Comparison of ENCODE assay signal across 9 cellular contexts in the genomic region with DNA sequence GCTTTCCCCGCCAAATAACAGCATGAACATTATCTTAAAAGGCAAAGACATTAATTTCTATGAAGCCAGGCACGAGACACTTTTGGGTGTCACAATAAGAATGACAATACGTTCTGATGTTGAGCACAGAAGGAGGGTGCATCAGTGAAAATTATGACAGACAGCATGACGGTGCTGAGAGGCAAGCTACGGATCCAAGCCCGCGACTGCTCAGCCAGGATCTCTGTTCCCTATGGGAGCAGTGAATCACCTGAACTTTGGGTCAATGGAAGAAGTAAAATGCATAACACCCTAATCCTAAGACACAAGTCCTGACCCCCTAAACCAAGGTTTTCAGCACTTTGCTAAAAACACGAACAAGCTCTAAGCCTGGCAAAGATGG. TPM values are rescaled to one million over a fixed set of nuclear protein-coding genes. Genes with fewer than 3 reads are reported as not detected.
DNase-seq lines count a peak whose midpoint lies in the region; ATAC-seq and TF ChIP-seq lines count a peak whose summit lies in the region.
"Had no signal": no experiment of that assay in that cellular context is flagged by ENCODE, and none has a peak within 500 bp of the region (broad histone marks: within the 10 kb centered on the region; RNA-seq: fewer than 3 reads in every experiment).

No MANE protein-coding gene starts in this region.

- H3K14ac ChIP-seq in IMR-90 (replicated peaks; ENCODE audit: low read depth, low read length), result peak overlapping the region; percentile 99

- peak overlapping the region; percentile 96 to 98 for H4K8ac ChIP-seq in IMR-90 (ENCODE audit: low read depth in 2 of 2, low read length in 2 of 2)

- no peak for TF ChIP-seq POLR2A in IMR-90 (IDR thresholded peaks at IDR 0.05; ENCODE audit: low read depth, low read length)

- peak overlapping the region; percentile 91 for H2AK9ac ChIP-seq in IMR-90 (replicated peaks; ENCODE audit: low read depth, low read length, poor library complexity)

- peaks cover 13% of the 10 kb centered on the region for H3K4me1 ChIP-seq in IMR-90 (ENCODE audit: control insufficient read depth, insufficient read depth, low read length)
- peaks cover 26% of the 10 kb centered on the region for H3K4me1 ChIP-seq in muscle layer of colon (ENCODE audit: insufficient read depth, low read length)

- TF ChIP-seq CTCF in IMR-90 (conservative IDR thresholded peaks at IDR 0.05; ENCODE audit: low read depth, low read length) (no peak), WERI-Rb-1 (IDR thresholded peaks at IDR 0.05; ENCODE audit: low read depth, low read length) (no peak)

- TF ChIP-seq RAD21 in IMR-90 (IDR thresholded peaks at IDR 0.05; ENCODE audit: low read length), result no peak

- intact Hi-C loops in IMR-90 (cut with micrococcal nuclease), result loop anchor here (5.0 kb wide), 1 partner anchor 88 kb away; no protein-coding TSS in a partner anchor

- peaks cover 10% of the 10 kb centered on the region; the same call in 1 of the 2 replicates for H3K36me3 ChIP-seq in IMR-90 (ENCODE audit: control insufficient read depth, insufficient read depth, low read length)
- no peaks in the 10 kb centered on the region for H3K36me3 ChIP-seq in muscle layer of colon (ENCODE audit: insufficient read depth, low read length)
- H3K36me3 ChIP-seq in WERI-Rb-1, result 0 out of 2 replicates have a peak, but pooled peaks cover 5% of the 10 kb centered on the region

- peak overlapping the region; percentile 85 for H2BK20ac ChIP-seq in IMR-90 (ENCODE audit: low read depth, low read length)

- H3K4ac ChIP-seq in IMR-90 (ENCODE audit: low read depth, low read length), result peak overlapping the region; percentile 99

- H3K9me1 ChIP-seq in IMR-90 (ENCODE audit: insufficient read depth, low read length), result peaks cover 13% of the 10 kb centered on the region

- in situ Hi-C loops in ACHN (cut with HindIII; ENCODE audit: low pct_ligation_motif_present, low pct_unique_long_range_greater_than_20kb, low sequenced_read_pairs), result no loop called here
- in situ Hi-C loops in IMR-90 (cut with MboI; ENCODE audit: low sequenced_read_pairs), result no loop called here

- peak overlapping the region; percentile 98 for H3K56ac ChIP-seq in IMR-90 (ENCODE audit: extremely low read depth, insufficient read depth, low read length)

- H3K23ac ChIP-seq in IMR-90 (ENCODE audit: low read depth, low read length), result peak overlapping the region; percentile 98

- peaks cover 11% of the 10 kb centered on the region; the same call in 1 of the 2 replicates for H4K20me1 ChIP-seq in IMR-90 (ENCODE audit: insufficient read depth, low read length)

- DNase-seq in ACHN (peak; percentile 38), IMR-90 (peak; percentile 20), caudate nucleus (lab: John Stamatoyannopoulos, UW) (no peak), SKM-1 treated with dmso at 0.1 percent for 144 hours (lab: John Stamatoyannopoulos, UW; ENCODE audit: unreplicated experiment) (no peak), WERI-Rb-1 (no peak), AML-193 (lab: John Stamatoyannopoulos, UW) (no peak)

- peak overlapping the region; percentile 99 for H4K91ac ChIP-seq in IMR-90 (ENCODE audit: insufficient read depth, low read depth, low read length)

- H2BK5ac ChIP-seq in IMR-90 (ENCODE audit: low read depth, low read length, poor library complexity, severe bottlenecking), result peak overlapping the region; percentile 86

- H3K79me1 ChIP-seq in IMR-90 (ENCODE audit: low read depth in 1 of 2, low read length in 2 of 2), result peaks cover 24 to 64% of the 10 kb centered on the region in 2 experiments

- TSS peak; percentile 42 for BruUV-seq in IMR-90 (replicated peaks; lab: Mats Ljungman, UMichigan)

- peak overlapping the region; percentile 92 for H2AFZ ChIP-seq in IMR-90 (replicated peaks; ENCODE audit: low read length, poor library complexity)

- peak overlapping the region; percentile 93 for H3K18ac ChIP-seq in IMR-90 (ENCODE audit: low read depth, low read length)

- H3K4me3 ChIP-seq in IMR-90 (ENCODE audit: insufficient read depth, low read depth, low read length), result peak overlapping the region; percentile 60
- H3K4me3 ChIP-seq in muscle layer of colon (ENCODE audit: low read depth in 1 of 2, low read length in 2 of 2), result peak overlapping the region in 1 of 2 donors; percentile 87
- H3K4me3 ChIP-seq in WERI-Rb-1 (ENCODE audit: low read depth, low read length), result no peak overlapping the region

- 46% methylated on average over 4 of the region's 8 CpGs; no CpG with 5 or more reads in 1 of the 2 experiments for whole genome bisulfite sequencing in IMR-90 (ENCODE audit: extremely low coverage in 2 of 2, insufficient read length in 1 of 2), 2 experiments

- peak overlapping the region; percentile 90 for H3K4me2 ChIP-seq in IMR-90 (ENCODE audit: low read depth, low read length)

- H3K9ac ChIP-seq in IMR-90 (ENCODE audit: low read depth, low read length) (peak overlapping the region; percentile 99), muscle layer of colon (ENCODE audit: low read length) (peak overlapping the region; percentile 80)

- peak overlapping the region; percentile 99 for H2AK5ac ChIP-seq in IMR-90 (ENCODE audit: low read depth, low read length)

- H3K9me3 ChIP-seq in IMR-90 (ENCODE audit: control insufficient read depth, insufficient read depth, low read length) (no peaks in the 10 kb centered on the region), muscle layer of colon (ENCODE audit: low read length) (no peaks in the 10 kb centered on the region), WERI-Rb-1 (ENCODE audit: severe bottlenecking) (no peaks in the 10 kb centered on the region)

- H2BK15ac ChIP-seq in IMR-90 (ENCODE audit: low read depth, low read length), result peak overlapping the region; percentile 99

- H4K5ac ChIP-seq in IMR-90 (ENCODE audit: low read depth, low read length), result peak overlapping the region; percentile 97

- CTCF ChIA-PET in IMR-90 (lab: Yijun Ruan, JAX), result interaction anchor here (1.0 kb wide), 1 partner anchor 9 kb away, joined by 4 read pairs; no protein-coding TSS in a partner anchor

- POLR2A ChIA-PET in IMR-90 (lab: Charles Lee; ENCODE audit: unreplicated experiment), result interaction anchor here (0.6 to 1.1 kb wide), 2 partner anchors 33 to 65 kb away, joined by 3 read pairs; no protein-coding TSS in a partner anchor

- H3K27me3 ChIP-seq in IMR-90 (ENCODE audit: control insufficient read depth, insufficient read depth, low read length), result no peaks in the 10 kb centered on the region
- no peaks in the 10 kb centered on the region for H3K27me3 ChIP-seq in muscle layer of colon (ENCODE audit: control insufficient read depth in 1 of 2, insufficient read depth in 2 of 2, low read length in 2 of 2)
- no peaks in the 10 kb centered on the region for H3K27me3 ChIP-seq in WERI-Rb-1 (ENCODE audit: insufficient read depth, low read depth, severe bottlenecking)

- no peak for ATAC-seq in IMR-90 (ENCODE audit: low read depth)
- no peak for ATAC-seq in GM18858 (IDR thresholded peaks at IDR 0.05; ENCODE audit: unreplicated experiment)

- H3K27ac ChIP-seq in IMR-90 (ENCODE audit: insufficient read depth, low read length) (peak overlapping the region; percentile 96), caudate nucleus (ENCODE audit: low read depth, low read length) (peak overlapping the region; percentile 42), muscle layer of colon (ENCODE audit: low read depth, low read length) (peak overlapping the region; percentile 48), WERI-Rb-1 (no peak overlapping the region; the same call in 1 of the 2 replicates)

- dilution Hi-C loops in IMR-90 (cut with HindIII; ENCODE audit: low sequenced_read_pairs, unreplicated experiment), result no loop called here

- H2BK120ac ChIP-seq in IMR-90 (ENCODE audit: low read depth, low read length), result peak overlapping the region; percentile 92

TF ChIP-seq in IMR-90, 13 proteins besides CTCF, POLR2A, EP300 and RAD21:
- no peak for TF ChIP-seq MAFK (IDR thresholded peaks at IDR 0.05; ENCODE audit: low read depth, low read length)
- no peak for TF ChIP-seq CEBPB (IDR thresholded peaks at IDR 0.05; ENCODE audit: low read depth, low read length)
- TF ChIP-seq, protein P1, sequence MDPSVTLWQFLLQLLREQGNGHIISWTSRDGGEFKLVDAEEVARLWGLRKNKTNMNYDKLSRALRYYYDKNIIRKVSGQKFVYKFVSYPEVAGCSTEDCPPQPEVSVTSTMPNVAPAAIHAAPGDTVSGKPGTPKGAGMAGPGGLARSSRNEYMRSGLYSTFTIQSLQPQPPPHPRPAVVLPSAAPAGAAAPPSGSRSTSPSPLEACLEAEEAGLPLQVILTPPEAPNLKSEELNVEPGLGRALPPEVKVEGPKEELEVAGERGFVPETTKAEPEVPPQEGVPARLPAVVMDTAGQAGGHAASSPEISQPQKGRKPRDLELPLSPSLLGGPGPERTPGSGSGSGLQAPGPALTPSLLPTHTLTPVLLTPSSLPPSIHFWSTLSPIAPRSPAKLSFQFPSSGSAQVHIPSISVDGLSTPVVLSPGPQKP (IDR thresholded peaks at IDR 0.05; ENCODE audit: borderline replicate concordance, low read depth, low read length), result no peak
- no peak for TF ChIP-seq MXI1 (IDR thresholded peaks at IDR 0.05; ENCODE audit: borderline replicate concordance, low read depth, low read length)
- TF ChIP-seq, protein P2, sequence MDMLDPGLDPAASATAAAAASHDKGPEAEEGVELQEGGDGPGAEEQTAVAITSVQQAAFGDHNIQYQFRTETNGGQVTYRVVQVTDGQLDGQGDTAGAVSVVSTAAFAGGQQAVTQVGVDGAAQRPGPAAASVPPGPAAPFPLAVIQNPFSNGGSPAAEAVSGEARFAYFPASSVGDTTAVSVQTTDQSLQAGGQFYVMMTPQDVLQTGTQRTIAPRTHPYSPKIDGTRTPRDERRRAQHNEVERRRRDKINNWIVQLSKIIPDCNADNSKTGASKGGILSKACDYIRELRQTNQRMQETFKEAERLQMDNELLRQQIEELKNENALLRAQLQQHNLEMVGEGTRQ (IDR thresholded peaks at IDR 0.05; ENCODE audit: low read depth, low read length), result no peak
- TF ChIP-seq CHD1 (IDR thresholded peaks at IDR 0.05; ENCODE audit: low read depth, low read length), result no peak
- no peak for TF ChIP-seq RFX5 (IDR thresholded peaks at IDR 0.05; ENCODE audit: low read depth, low read length)
- no peak for TF ChIP-seq SMC3 (IDR thresholded peaks at IDR 0.05; ENCODE audit: low read depth, low read length)
TF ChIP-seq in IMR-90: peak in this region for 0.

RNA-seq across cellular contexts. Expression of a gene that starts 1.4 kb away (rescaled TPM):
- total RNA-seq in IMR-90 (2012; rRNA removed), result 22.5 and 25.8 TPM in 2 replicates
- 16.6 and 16.9 TPM in 2 replicates for polyA plus RNA-seq in IMR-90 (2012; rRNA removed)
- polyA plus RNA-seq in IMR-90 (2012; cell fraction: cytosol; rRNA removed), result 14.0 and 18.1 TPM in 2 replicates
- 9.9 and 11.9 TPM in 2 replicates for polyA plus RNA-seq in IMR-90 (2012; cell fraction: nucleus; rRNA removed; ENCODE audit: low replicate concordance)

RNA-seq across cellular contexts. Expression of a gene that starts 51.7 kb away (rescaled TPM):
- not detected in 2 replicates for total RNA-seq in IMR-90 (2012; rRNA removed)
- polyA plus RNA-seq in IMR-90 (2012; rRNA removed), result not detected in 2 replicates
- 0.02 TPM in 1 of 2 replicates, not detected in the other for polyA plus RNA-seq in IMR-90 (2012; cell fraction: cytosol; rRNA removed)
- polyA plus RNA-seq in IMR-90 (2012; cell fraction: nucleus; rRNA removed; ENCODE audit: low replicate concordance), result 0.10 TPM in 1 of 2 replicates, not detected in the other
- total RNA-seq: myocyte had no signal

Comparison
In these comparisons a context has a peak if more than half of its experiments do, and no peak if none do; other contexts are left out.
1. DNase-seq: peak in ACHN (single experiment) and IMR-90 (single experiment); none in caudate nucleus (0 of 61), SKM-1 treated with dmso at 0.1 percent for 144 hours (single experiment), WERI-Rb-1 (single experiment) and AML-193 (0 of 2).